In genomic region chr6:160851031-160851430, GRCh38 we compare ENCODE assay signal across 23 cellular contexts.
"Had no signal": no experiment of that assay in that cellular context is flagged by ENCODE, and none has a peak within 500 bp of the region (broad histone marks: within the 10 kb centered on the region; RNA-seq: fewer than 3 reads in every experiment).

No MANE protein-coding gene starts in this region.

- H3K4me1 ChIP-seq: colonic mucosa, esophagus muscularis mucosa, esophagus squamous epithelium, foreskin keratinocyte, gastrocnemius medialis, gastroesophageal sphincter, heart left ventricle, heart right ventricle had no signal

- H3K4me3 ChIP-seq: colonic mucosa, coronary artery, dorsolateral prefrontal cortex, esophagus muscularis mucosa, esophagus squamous epithelium, gastrocnemius medialis, gastroesophageal sphincter, heart left ventricle, heart right ventricle had no signal

- DNase-seq: colonic mucosa; cortex of kidney; dermis blood vessel endothelial cell; dorsolateral prefrontal cortex; effector CD4-positive, alpha-beta T cell; effector CD8-positive, alpha-beta T cell; effector memory CD4-positive, alpha-beta T cell; effector memory CD8-positive, alpha-beta T cell; endodermal cell; erythroblast; esophagus squamous epithelium; foreskin fibroblast; foreskin keratinocyte; foreskin melanocyte; gastrocnemius medialis; glutamatergic neuron; head of caudate nucleus; heart left ventricle; heart right ventricle had no signal

- H3K27ac ChIP-seq: colonic mucosa, coronary artery, dorsolateral prefrontal cortex, epithelial cell of prostate, esophagus muscularis mucosa, esophagus squamous epithelium, foreskin keratinocyte, gastrocnemius medialis, gastroesophageal sphincter, heart left ventricle, heart right ventricle had no signal

- H3K9me3 ChIP-seq: colonic mucosa, esophagus muscularis mucosa, esophagus squamous epithelium, gastrocnemius medialis, gastroesophageal sphincter, heart left ventricle had no signal

- H3K36me3 ChIP-seq: colonic mucosa, esophagus muscularis mucosa, esophagus squamous epithelium, gastrocnemius medialis, gastroesophageal sphincter, heart left ventricle, heart right ventricle had no signal
